Comparison of ENCODE assay signal across 13 cellular contexts in the genomic region with DNA sequence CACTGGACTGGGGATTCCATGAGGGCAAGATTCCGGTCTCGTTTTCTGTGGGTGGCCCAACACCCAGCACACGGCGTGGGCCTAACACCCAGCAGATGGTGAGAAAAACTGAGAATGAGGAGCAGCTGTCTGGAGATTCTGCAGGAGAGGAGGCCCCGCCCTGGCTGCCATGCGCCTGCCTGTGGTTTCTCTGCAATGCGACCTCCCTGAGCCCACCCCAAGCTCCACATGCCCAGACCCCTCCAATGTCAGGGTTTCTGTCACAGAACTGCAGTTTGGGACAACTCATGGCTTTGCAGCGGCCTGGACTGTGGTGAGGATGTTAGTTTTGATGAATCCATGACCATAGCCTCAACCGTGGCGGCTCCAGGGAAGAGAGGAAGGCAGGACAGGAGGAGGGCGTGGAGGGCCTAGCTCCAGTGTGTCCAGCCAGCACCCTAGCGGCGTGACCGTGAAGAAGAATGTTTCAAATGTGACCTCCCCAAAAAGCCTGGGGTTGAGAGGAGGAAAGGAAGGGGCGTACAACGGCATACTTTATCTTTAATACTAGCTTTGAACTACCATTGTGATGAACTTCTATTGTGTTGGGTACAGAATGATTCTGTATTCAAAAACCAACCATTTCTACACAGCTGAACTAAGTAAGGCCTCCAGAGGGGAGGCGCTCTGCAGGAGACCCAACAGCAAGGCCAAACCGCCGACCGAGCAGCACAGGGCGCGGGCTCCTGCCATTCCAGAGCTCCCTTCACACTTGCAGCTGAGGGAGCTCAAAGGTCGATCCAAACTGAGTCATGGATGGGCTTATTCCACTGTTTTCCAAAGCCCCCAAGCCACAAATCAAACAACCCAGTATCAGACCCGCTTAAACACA. TPM values are rescaled to one million over a fixed set of nuclear protein-coding genes. Genes with fewer than 3 reads are reported as not detected.
DNase-seq lines count a peak whose midpoint lies in the region; ATAC-seq and TF ChIP-seq lines count a peak whose summit lies in the region.
"Had no signal": no experiment of that assay in that cellular context is flagged by ENCODE, and none has a peak within 500 bp of the region (broad histone marks: within the 10 kb centered on the region; RNA-seq: fewer than 3 reads in every experiment).

No MANE protein-coding gene starts in this region.

- H3K4me1 Mint-ChIP-seq in WTC11, result peaks cover 37% of the 10 kb centered on the region

- peak overlapping the region in 1 of 2 donors; percentile 71 for H3K27ac ChIP-seq in lung (ENCODE audit: low read depth in 1 of 2, low read length in 1 of 2)
- peak overlapping the region; percentile 95 for H3K27ac ChIP-seq in subcutaneous abdominal adipose tissue (ENCODE audit: low read depth, low read length)

- no peaks in the 10 kb centered on the region for H3K36me3 ChIP-seq in Loucy (ENCODE audit: insufficient read depth, low read length)
- H3K36me3 ChIP-seq in lung (ENCODE audit: control insufficient read depth in 2 of 2, insufficient read depth in 2 of 2, low read length in 2 of 2), result no peaks in the 10 kb centered on the region
- peaks cover 0 to 3% (median 3%) of the 10 kb centered on the region in 5 donors for H3K36me3 ChIP-seq in subcutaneous abdominal adipose tissue (ENCODE audit: control insufficient read depth in 5 of 5, insufficient read depth in 5 of 5, low read length in 5 of 5)

- H3K9ac ChIP-seq in Loucy (ENCODE audit: low read depth, low read length, poor library complexity, severe bottlenecking) (peak overlapping the region; percentile 20), subcutaneous abdominal adipose tissue (ENCODE audit: low read length in 5 of 5) (peak overlapping the region in 1 of 5 donors; percentile 22)

- H4K20me1 ChIP-seq in Loucy (ENCODE audit: insufficient read depth, low read length, poor library complexity, severe bottlenecking), result peaks cover 28% of the 10 kb centered on the region

- H3K4me2 ChIP-seq in Loucy (ENCODE audit: low read depth, low read length, poor library complexity, severe bottlenecking), result peak overlapping the region; percentile 60

- H3K9me2 ChIP-seq in Loucy (replicated peaks; ENCODE audit: low read depth, low read length), result no peaks in the 10 kb centered on the region

- peaks cover 10% of the 10 kb centered on the region for H3K27me3 Mint-ChIP-seq in WTC11 (ENCODE audit: low read depth)

- TF ChIP-seq CTCF in Loucy (conservative IDR thresholded peaks at IDR 0.05; ENCODE audit: low read length) (no peak), WTC11 (IDR thresholded peaks at IDR 0.05) (no peak), lung (IDR thresholded peaks at IDR 0.05; ENCODE audit: control extremely low read depth, extremely low read depth) (no peak)

- no peaks in the 10 kb centered on the region for H3K27me3 ChIP-seq in Loucy (ENCODE audit: insufficient read depth, low read length, poor library complexity, severe bottlenecking)
- no peaks in the 10 kb centered on the region for H3K27me3 ChIP-seq in lung (ENCODE audit: control insufficient read depth, insufficient read depth)
- H3K27me3 ChIP-seq in subcutaneous abdominal adipose tissue (ENCODE audit: control insufficient read depth in 5 of 5, insufficient read depth in 4 of 5, low read length in 5 of 5), result no peaks in the 10 kb centered on the region

- ATAC-seq in WTC11 (no peak), lung (ENCODE audit: insufficient read depth, low FRiP score) (no peak), HG02623 (IDR thresholded peaks at IDR 0.05; ENCODE audit: unreplicated experiment) (no peak), HG03439 (IDR thresholded peaks at IDR 0.05; ENCODE audit: unreplicated experiment) (no peak)

- peaks cover 7% of the 10 kb centered on the region for H3K36me3 Mint-ChIP-seq in WTC11

- POLR2A ChIA-PET in WTC11 (lab: Charles Lee), result interaction anchor here (1.1 kb wide), 1 partner anchor 10 kb away, joined by 4 read pairs; no protein-coding TSS in a partner anchor

- H3K9me3 ChIP-seq in Loucy (ENCODE audit: insufficient read depth, low read depth, low read length) (no peaks in the 10 kb centered on the region), lung (ENCODE audit: control insufficient read depth in 2 of 2, insufficient read depth in 1 of 2, low read length in 1 of 2) (no peaks in the 10 kb centered on the region), subcutaneous abdominal adipose tissue (ENCODE audit: control insufficient read depth in 5 of 5, low read length in 5 of 5) (no peaks in the 10 kb centered on the region)

- DNase-seq in WTC11 (ENCODE audit: low spot score) (no peak), lung (ENCODE audit: low spot score) (peak; percentile 27)
- DNase-seq in stimulated activated naive CD4-positive, alpha-beta T cell treated with Interleukin-2 at 50 U/mL for 16 hours (lab: John Stamatoyannopoulos, UW), result no peak
- DNase-seq: GOT3; naive B cell; NCI-H2081 treated with DMSO at 0.1 percent for 48 hours; OCI-M1; stimulated activated CD4-positive, alpha-beta T cell treated with anti-CD3 and anti-CD28 coated beads, Interleukin-15, amount 100 ng/mL, for 24 hours; T-helper 9 cell had no signal

- 90 to 92% methylated on average over 24 of the region's 24 CpGs for WGBS in lung, 2 donors

- peak overlapping the region; percentile 81 for H3K4me3 ChIP-seq in Loucy (ENCODE audit: low read length, poor library complexity, severe bottlenecking)
- H3K4me3 ChIP-seq in lung, result no peak overlapping the region
- H3K4me3 ChIP-seq in subcutaneous abdominal adipose tissue (ENCODE audit: low read depth in 1 of 5, low read length in 5 of 5), result peak overlapping the region in 1 of 5 donors; percentile 2

- H3F3A ChIP-seq in Loucy (ENCODE audit: low read depth), result no peaks in the 10 kb centered on the region

- H3K27ac Mint-ChIP-seq in WTC11, result no peak overlapping the region

- peaks cover 11% of the 10 kb centered on the region for H3K4me1 ChIP-seq in Loucy (ENCODE audit: insufficient read depth, low read length, poor library complexity, severe bottlenecking)
- peaks cover 0 to 23% of the 10 kb centered on the region in 2 donors for H3K4me1 ChIP-seq in lung (ENCODE audit: control insufficient read depth in 2 of 2, insufficient read depth in 2 of 2, low read length in 2 of 2)
- peaks cover 11 to 78% (median 73%) of the 10 kb centered on the region in 5 donors for H3K4me1 ChIP-seq in subcutaneous abdominal adipose tissue (ENCODE audit: control insufficient read depth in 5 of 5, insufficient read depth in 5 of 5, low read length in 5 of 5)

- H3K9me3 Mint-ChIP-seq in WTC11, result peaks cover 4% of the 10 kb centered on the region
- H3K9me3 Mint-ChIP-seq: naive B cell had no signal

- peak overlapping the region; percentile 33 for H3K4me3 Mint-ChIP-seq in WTC11

- H2AFZ ChIP-seq in Loucy (ENCODE audit: low read length), result no peak overlapping the region

- peaks cover 86% of the 10 kb centered on the region for H3K79me2 ChIP-seq in Loucy (ENCODE audit: insufficient read depth, low read length)

- CTCF ChIA-PET in WTC11 (lab: Charles Lee), result interaction anchor here (0.9 to 3.3 kb wide), 6 partner anchors 8 to 152 kb away, joined by 3 to 15 read pairs (median 4); no protein-coding TSS in a partner anchor

TF ChIP-seq in WTC11, 78 proteins besides CTCF, POLR2A, EP300 and RAD21 (continues in another document):
- TF ChIP-seq, protein P1, sequence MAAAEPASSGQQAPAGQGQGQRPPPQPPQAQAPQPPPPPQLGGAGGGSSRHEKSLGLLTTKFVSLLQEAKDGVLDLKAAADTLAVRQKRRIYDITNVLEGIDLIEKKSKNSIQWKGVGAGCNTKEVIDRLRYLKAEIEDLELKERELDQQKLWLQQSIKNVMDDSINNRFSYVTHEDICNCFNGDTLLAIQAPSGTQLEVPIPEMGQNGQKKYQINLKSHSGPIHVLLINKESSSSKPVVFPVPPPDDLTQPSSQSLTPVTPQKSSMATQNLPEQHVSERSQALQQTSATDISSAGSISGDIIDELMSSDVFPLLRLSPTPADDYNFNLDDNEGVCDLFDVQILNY (CRISPR knock-in tag; IDR thresholded peaks at IDR 0.05), result no peak
- TF ChIP-seq ELF4 (CRISPR knock-in tag; IDR thresholded peaks at IDR 0.05; ENCODE audit: low read depth), result no peak
- no peak for TF ChIP-seq TP53 (CRISPR knock-in tag; IDR thresholded peaks at IDR 0.05)
- no peak for TF ChIP-seq ATF1 (CRISPR knock-in tag; IDR thresholded peaks at IDR 0.05)
- TF ChIP-seq JUN (CRISPR knock-in tag; IDR thresholded peaks at IDR 0.05), result no peak
- no peak for TF ChIP-seq SMAD3 (CRISPR knock-in tag; IDR thresholded peaks at IDR 0.05; ENCODE audit: borderline replicate concordance)
- no peak for TF ChIP-seq CBFB (CRISPR knock-in tag; IDR thresholded peaks at IDR 0.05; ENCODE audit: low read depth)
- no peak for TF ChIP-seq TEAD4 (CRISPR knock-in tag; IDR thresholded peaks at IDR 0.05)
- TF ChIP-seq ZNF263 (CRISPR knock-in tag; IDR thresholded peaks at IDR 0.05; ENCODE audit: low read depth), result no peak
- TF ChIP-seq, protein P2, sequence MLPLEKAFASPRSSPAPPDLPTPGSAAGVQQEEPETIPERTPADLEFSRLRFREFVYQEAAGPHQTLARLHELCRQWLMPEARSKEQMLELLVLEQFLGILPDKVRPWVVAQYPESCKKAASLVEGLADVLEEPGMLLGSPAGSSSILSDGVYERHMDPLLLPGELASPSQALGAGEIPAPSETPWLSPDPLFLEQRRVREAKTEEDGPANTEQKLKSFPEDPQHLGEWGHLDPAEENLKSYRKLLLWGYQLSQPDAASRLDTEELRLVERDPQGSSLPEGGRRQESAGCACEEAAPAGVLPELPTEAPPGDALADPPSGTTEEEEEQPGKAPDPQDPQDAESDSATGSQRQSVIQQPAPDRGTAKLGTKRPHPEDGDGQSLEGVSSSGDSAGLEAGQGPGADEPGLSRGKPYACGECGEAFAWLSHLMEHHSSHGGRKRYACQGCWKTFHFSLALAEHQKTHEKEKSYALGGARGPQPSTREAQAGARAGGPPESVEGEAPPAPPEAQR (CRISPR knock-in tag; IDR thresholded peaks at IDR 0.05), result no peak
- TF ChIP-seq, protein P3, sequence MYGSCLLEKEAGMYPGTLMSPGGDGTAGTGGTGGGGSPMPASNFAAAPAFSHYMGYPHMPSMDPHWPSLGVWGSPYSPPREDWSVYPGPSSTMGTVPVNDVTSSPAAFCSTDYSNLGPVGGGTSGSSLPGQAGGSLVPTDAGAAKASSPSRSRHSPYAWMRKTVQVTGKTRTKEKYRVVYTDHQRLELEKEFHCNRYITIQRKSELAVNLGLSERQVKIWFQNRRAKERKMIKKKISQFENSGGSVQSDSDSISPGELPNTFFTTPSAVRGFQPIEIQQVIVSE (CRISPR knock-in tag; IDR thresholded peaks at IDR 0.05; ENCODE audit: borderline replicate concordance), result no peak
- no peak for TF ChIP-seq JAZF1 (CRISPR knock-in tag; IDR thresholded peaks at IDR 0.05)

RNA-seq across cellular contexts. Expression of gene PXDN, which starts 3.4 kb away (rescaled TPM):
- 146 to 166 TPM (median 157 TPM) in 3 replicates for total RNA-seq in WTC11 (2021)
- total RNA-seq in lung, result 100 to 1,000 TPM in 1 of 2 donors, 10 to 100 TPM in 1; 38.6 to 198 TPM
- 10 to 100 TPM; 10.6 to 51.7 TPM for polyA plus RNA-seq in lung
